Comparison of ENCODE assay signal across 16 cellular contexts in genomic region chr9:89949116-89949515, GRCh38.
DNase-seq lines count a peak whose midpoint lies in the region; TF ChIP-seq lines count a peak whose summit lies in the region.
"Had no signal": no experiment of that assay in that cellular context is flagged by ENCODE, and none has a peak within 500 bp of the region (broad histone marks: within the 10 kb centered on the region; RNA-seq: fewer than 3 reads in every experiment).

No MANE protein-coding gene starts in this region.

- H3K9me3 Mint-ChIP-seq in endodermal cell (no peaks in the 10 kb centered on the region), type B pancreatic cell (peaks cover 4% of the 10 kb centered on the region)

- H3K9me3 ChIP-seq in endodermal cell (ENCODE audit: control insufficient read depth, low read length): no peaks in the 10 kb centered on the region

- WGBS in endodermal cell (ENCODE audit: insufficient coverage in 1 of 2, insufficient read length in 1 of 2), 2 experiments: 69% methylated on average over 3 of the region's 3 CpGs; no CpG with 5 or more reads in 1 of the 2 experiments
- no CpG with 5 or more reads among the region's 3 CpGs for WGBS in mesendoderm (ENCODE audit: extremely low coverage, insufficient coverage, low lambda C conversion rate)

- H3K27ac Mint-ChIP-seq in endodermal cell (no peak overlapping the region), type B pancreatic cell (no peak overlapping the region)
- H3K27ac Mint-ChIP-seq: CD4-positive, alpha-beta memory T cell had no signal

- H3K18ac ChIP-seq in mesendoderm (ENCODE audit: low read length): no peak overlapping the region

- H3K4me1 ChIP-seq in endodermal cell (ENCODE audit: control insufficient read depth, insufficient read depth, low read length) (no peaks in the 10 kb centered on the region), mesendoderm (ENCODE audit: control insufficient read depth, low read depth, low read length) (peaks cover 6% of the 10 kb centered on the region)

- no peak overlapping the region for H3K4me3 Mint-ChIP-seq in endodermal cell
- no peak overlapping the region for H3K4me3 Mint-ChIP-seq in type B pancreatic cell
- H3K4me3 Mint-ChIP-seq: CD4-positive, alpha-beta memory T cell had no signal

- H3K27me3 ChIP-seq in endodermal cell (ENCODE audit: control insufficient read depth, insufficient read depth, low read length, poor library complexity, severe bottlenecking): peaks cover 7% of the 10 kb centered on the region
- H3K27me3 ChIP-seq in mesendoderm (ENCODE audit: insufficient read depth, low read length, poor library complexity): no peaks in the 10 kb centered on the region

- no peaks in the 10 kb centered on the region for H3K79me1 ChIP-seq in mesendoderm (ENCODE audit: low read length)

- H3K9ac ChIP-seq in endodermal cell (ENCODE audit: extremely low read depth, low read length, poor library complexity, severe bottlenecking) (no peak overlapping the region), mesendoderm (ENCODE audit: low read length) (no peak overlapping the region)
- H3K9ac ChIP-seq: GM23248 had no signal

- no peak overlapping the region for H2BK120ac ChIP-seq in mesendoderm (ENCODE audit: low read depth, low read length)

- H3K4me2 ChIP-seq in mesendoderm (ENCODE audit: low read length): no peak overlapping the region

- no peaks in the 10 kb centered on the region for H3K36me3 ChIP-seq in endodermal cell (ENCODE audit: control insufficient read depth, insufficient read depth, low read length)
- no peaks in the 10 kb centered on the region for H3K36me3 ChIP-seq in mesendoderm (ENCODE audit: control insufficient read depth, insufficient read depth, low read length)

- H4K8ac ChIP-seq in mesendoderm (ENCODE audit: low read depth, low read length): no peak overlapping the region

- H4K5ac ChIP-seq in mesendoderm (ENCODE audit: low read length): no peak overlapping the region

- DNase-seq in endodermal cell (peak; percentile 59), mesendoderm (peak; percentile 54), renal cortical epithelial cell (ENCODE audit: low read depth) (peak; percentile 3), NCI-H1694 treated with DMSO at 0.1 percent for 48 hours (lab: John Stamatoyannopoulos, UW) (no peak), type B pancreatic cell (ENCODE audit: extremely low spot score, unreplicated experiment) (no peak), foreskin fibroblast (no peak)
- DNase-seq: C1 segment of cervical spinal cord; Calu3; CD4-positive, alpha-beta memory T cell; COR-L47; DMS53; DMS79 treated with DMSO at 0.1 percent for 48 hours; GF-D8; GM23248; H7; HCEC 1CT had no signal

- no peak overlapping the region for H3K4ac ChIP-seq in mesendoderm (ENCODE audit: low read depth, low read length)

- peaks cover 19% of the 10 kb centered on the region for H3K4me1 Mint-ChIP-seq in endodermal cell
- H3K4me1 Mint-ChIP-seq in type B pancreatic cell (ENCODE audit: unreplicated experiment): peaks cover 3% of the 10 kb centered on the region

- H2BK15ac ChIP-seq in mesendoderm (replicated peaks; ENCODE audit: low read depth): no peak overlapping the region

- no peak for TF ChIP-seq CTCF in endodermal cell (conservative IDR thresholded peaks at IDR 0.05)
- no peak for TF ChIP-seq CTCF in type B pancreatic cell (conservative IDR thresholded peaks at IDR 0.05)
- no peak for TF ChIP-seq CTCF in foreskin fibroblast (IDR thresholded peaks at IDR 0.05; ENCODE audit: low read depth, low read length)

- H3K79me2 ChIP-seq in mesendoderm (ENCODE audit: control insufficient read depth, insufficient read depth, low read length): no peaks in the 10 kb centered on the region

- no peak overlapping the region for H3K4me3 ChIP-seq in endodermal cell (ENCODE audit: low read length)
- H3K4me3 ChIP-seq in mesendoderm (ENCODE audit: low read length): no peak overlapping the region
- H3K4me3 ChIP-seq in foreskin fibroblast (ENCODE audit: low read depth in 1 of 2, low read length in 2 of 2): no peak overlapping the region
- H3K4me3 ChIP-seq: GM23248 had no signal

- H3K27me3 Mint-ChIP-seq in endodermal cell (ENCODE audit: insufficient read depth): peaks cover 40% of the 10 kb centered on the region
- H3K27me3 Mint-ChIP-seq in type B pancreatic cell: peaks cover 24% of the 10 kb centered on the region

- no peak overlapping the region for H3K23ac ChIP-seq in mesendoderm (ENCODE audit: low read length)

- H3K27ac ChIP-seq in endodermal cell (ENCODE audit: low read depth, low read length) (no peak overlapping the region), mesendoderm (ENCODE audit: low read depth, low read length) (no peak overlapping the region)
- H3K27ac ChIP-seq: GM23248 had no signal

- H3K36me3 Mint-ChIP-seq in endodermal cell (ENCODE audit: low read depth): no peaks in the 10 kb centered on the region
- H3K36me3 Mint-ChIP-seq in type B pancreatic cell: peaks cover 7% of the 10 kb centered on the region
- H3K36me3 Mint-ChIP-seq: CD4-positive, alpha-beta memory T cell had no signal

- no peak overlapping the region for H2BK5ac ChIP-seq in mesendoderm (ENCODE audit: low read length)

- H3K56ac ChIP-seq in mesendoderm (ENCODE audit: low read length): no peak overlapping the region

- H2AK5ac ChIP-seq in mesendoderm (ENCODE audit: low read length): no peak overlapping the region

Comparison
In these comparisons a context has a peak if more than half of its experiments do, and no peak if none do; other contexts are left out.
1. DNase-seq: peak in endodermal cell (single experiment), mesendoderm (single experiment) and renal cortical epithelial cell (single experiment); none in NCI-H1694 treated with DMSO at 0.1 percent for 48 hours (single experiment), type B pancreatic cell (single experiment) and foreskin fibroblast (0 of 2).